ENCODE assay signal across 30 cellular contexts in the genomic region with DNA sequence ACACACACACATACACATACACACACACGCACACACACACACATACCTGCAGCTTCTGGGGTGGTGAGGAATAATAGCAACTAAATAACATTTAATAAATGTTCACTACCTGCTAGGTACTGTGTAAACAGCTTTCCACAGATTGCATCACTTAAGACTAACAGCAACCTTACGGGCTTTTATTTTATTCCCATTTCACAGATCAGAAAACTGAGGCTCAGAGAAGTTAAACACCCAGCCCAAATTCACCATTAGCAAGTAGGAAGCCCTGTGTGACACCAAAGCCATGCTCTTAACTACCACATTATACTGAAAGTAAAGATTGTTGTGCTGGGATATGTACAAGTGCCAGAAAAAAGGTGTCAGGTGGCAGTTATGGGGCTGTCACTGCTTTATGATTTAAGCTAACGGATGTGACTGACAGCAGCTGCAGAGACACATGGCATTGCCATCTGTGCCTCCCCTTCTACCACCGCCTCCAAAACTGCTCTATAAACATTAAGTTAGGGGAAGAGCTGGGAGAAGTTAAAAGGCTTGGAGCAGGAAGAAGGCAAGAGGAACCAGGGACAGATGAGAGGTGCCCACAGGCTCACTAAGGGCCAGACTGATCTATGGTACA. TPM values are rescaled to one million over a fixed set of nuclear protein-coding genes. Genes with fewer than 3 reads are reported as not detected.
DNase-seq lines count a peak whose midpoint lies in the region; ATAC-seq, FAIRE-seq and TF ChIP-seq lines count a peak whose summit lies in the region.
"Had no signal": no experiment of that assay in that cellular context is flagged by ENCODE, and none has a peak within 500 bp of the region (broad histone marks: within the 10 kb centered on the region; RNA-seq: fewer than 3 reads in every experiment).

No MANE protein-coding gene starts in this region.

- H3K23ac ChIP-seq in H9 (ENCODE audit: insufficient read length, low read depth, low read length) = no peak overlapping the region

- no peak overlapping the region for H2BK20ac ChIP-seq in H9 (ENCODE audit: low read depth, low read length, poor library complexity, severe bottlenecking)

- no peak overlapping the region for H2AK5ac ChIP-seq in H9 (ENCODE audit: insufficient read length, low read length)

- H3K27ac ChIP-seq in H9 (ENCODE audit: insufficient read length, low read depth, low read length) (no peak overlapping the region), OCI-LY7 (ENCODE audit: low read depth, low read length, poor library complexity, severe bottlenecking) (no peak overlapping the region)
- H3K27ac ChIP-seq: colonic mucosa, esophagus muscularis mucosa, gastrocnemius medialis, left ventricle myocardium inferior, pancreas, thyroid gland, WERI-Rb-1 had no signal

- peak overlapping the region; percentile 55 for H3K18ac ChIP-seq in H9 (ENCODE audit: insufficient read length, low read depth, low read length)

- H4K5ac ChIP-seq in H9 (ENCODE audit: insufficient read length, low read depth, low read length) = no peak overlapping the region

- TF ChIP-seq CTCF in H9 (conservative IDR thresholded peaks at IDR 0.05) = no peak
- no peak for TF ChIP-seq CTCF in OCI-LY7 (conservative IDR thresholded peaks at IDR 0.05; ENCODE audit: low read length)

- no peak overlapping the region for H2BK5ac ChIP-seq in H9 (ENCODE audit: insufficient read length, low read length)

- peaks cover 20% of the 10 kb centered on the region; the same call in 1 of the 2 replicates for H3K79me2 ChIP-seq in H9 (ENCODE audit: insufficient read depth, low read length)
- H3K79me2 ChIP-seq in OCI-LY7 (ENCODE audit: insufficient read depth, low read depth, low read length) = peaks cover 94% of the 10 kb centered on the region

- no peak overlapping the region for H2BK120ac ChIP-seq in H9 (ENCODE audit: low read depth, low read length, poor library complexity, severe bottlenecking)

- no peaks in the 10 kb centered on the region for H4K20me1 ChIP-seq in H9 (ENCODE audit: control insufficient read depth, insufficient read depth, insufficient read length)
- H4K20me1 ChIP-seq in OCI-LY7 (ENCODE audit: insufficient read depth, low read length) = peaks cover 22% of the 10 kb centered on the region; the same call in 1 of the 2 replicates

- no peaks in the 10 kb centered on the region for H3K9me3 ChIP-seq in H9 (ENCODE audit: control insufficient read depth, low read depth, low read length)
- no peaks in the 10 kb centered on the region for H3K9me3 ChIP-seq in OCI-LY7 (ENCODE audit: low read length)
- H3K9me3 ChIP-seq: colonic mucosa, esophagus muscularis mucosa, gastrocnemius medialis, left ventricle myocardium inferior, pancreas, thyroid gland had no signal

- H3K4me2 ChIP-seq in H9 (ENCODE audit: insufficient read depth, insufficient read length, low read length) (no peak overlapping the region), OCI-LY7 (ENCODE audit: low read length) (no peak overlapping the region)

- H2BK12ac ChIP-seq in H9 (ENCODE audit: insufficient read length, low read depth, low read length) = no peak overlapping the region

- H3K9me2 ChIP-seq in OCI-LY7 (ENCODE audit: insufficient read depth, low read length) = no peaks in the 10 kb centered on the region

- H3K79me1 ChIP-seq in H9 (ENCODE audit: insufficient read depth, low read depth, low read length, poor library complexity, severe bottlenecking) = peaks cover 3% of the 10 kb centered on the region

- no peak overlapping the region for H3K4me3 Mint-ChIP-seq in H9
- no peak overlapping the region for H3K4me3 Mint-ChIP-seq in naive B cell
- H3K4me3 Mint-ChIP-seq: activated CD4-positive, alpha-beta T cell treated with anti-CD3 and anti-CD28 coated beads, Interleukin-2, amount 10 ng/mL, durations not matched to agents 7 days and 5 days; activated naive CD4-positive, alpha-beta T cell treated with anti-CD3 and anti-CD28 coated beads for 36 hours; CD8-positive, alpha-beta T cell; nephron progenitor cell had no signal

- H4K91ac ChIP-seq in H9 (ENCODE audit: insufficient read length, low read depth, low read length) = no peak overlapping the region

- H3K14ac ChIP-seq in H9 (ENCODE audit: insufficient read depth, low read length) = no peak overlapping the region

- H3K36me3 Mint-ChIP-seq in H9 (ENCODE audit: insufficient read depth in 1 of 3, low read depth in 3 of 3) (peaks cover 14 to 27% (median 22%) of the 10 kb centered on the region in 3 experiments; a peak in 6 of 7 replicates), naive B cell (peaks cover 0 to 11% of the 10 kb centered on the region in 2 donors)

- no peaks in the 10 kb centered on the region for H3K27me3 Mint-ChIP-seq in H9 (ENCODE audit: low read depth)
- no peaks in the 10 kb centered on the region for H3K27me3 Mint-ChIP-seq in naive B cell
- H3K27me3 Mint-ChIP-seq: activated CD4-positive, alpha-beta T cell treated with anti-CD3 and anti-CD28 coated beads, Interleukin-2, amount 10 ng/mL, durations not matched to agents 7 days and 5 days; stimulated activated naive CD8-positive, alpha-beta T cell treated with anti-CD3 and anti-CD28 coated beads, Interleukin-15, Interleukin-2, amounts not matched to agents 100 ng/mL and 50 ng/mL, for 24 hours had no signal

- H3K27ac Mint-ChIP-seq in H9 (peak overlapping the region in 2 of 3 experiments; percentile 31 to 55; a peak in 1 of 7 replicates), naive B cell (peak overlapping the region in 4 of 6 donors; percentile 19 to 73 (median 46))
- H3K27ac Mint-ChIP-seq: activated CD4-positive, alpha-beta T cell treated with anti-CD3 and anti-CD28 coated beads, Interleukin-2, amount 10 ng/mL, durations not matched to agents 7 days and 5 days; activated naive CD4-positive, alpha-beta T cell treated with anti-CD3 and anti-CD28 coated beads for 36 hours had no signal

- peak; percentile 87 for DNase-seq in DMS 273 (lab: John Stamatoyannopoulos, UW; ENCODE audit: unreplicated experiment)
- no peak for DNase-seq in H9
- DNase-seq in OCI-LY7 (ENCODE audit: low spot score) = peak; percentile 34
- no peak for DNase-seq in naive B cell
- no peak for DNase-seq in HTR-8/SVneo (ENCODE audit: insufficient read length, low spot score)
- DNase-seq in NCI-H2081 (lab: John Stamatoyannopoulos, UW) = no peak
- no peak for DNase-seq in HuH-7 (ENCODE audit: low spot score)
- DNase-seq: activated CD4-positive, alpha-beta T cell treated with anti-CD3 and anti-CD28 coated beads, Interleukin-2, amount 10 ng/mL, durations not matched to agents 7 days and 5 days; activated naive CD4-positive, alpha-beta T cell treated with anti-CD3 and anti-CD28 coated beads for 36 hours; CD8-positive, alpha-beta T cell; colonic mucosa; DMS53; gastrocnemius medialis; hypothalamus; KBM-7; left ventricle myocardium inferior; MM.1S; NCI-H1417 treated with DMSO at 0.1 percent for 48 hours; NCI-H774; nephron progenitor cell; pancreas; SHP77; stimulated activated CD4-positive, alpha-beta T cell treated with anti-CD3 and anti-CD28 coated beads, Interleukin-12 subunit alpha, Interleukin-12 subunit beta, amount 100 ng/mL, for 4 hours; T-helper 9 cell; thyroid gland; WERI-Rb-1 had no signal

- no peak for FAIRE-seq in HTR-8/SVneo (lab: Jason Lieb, UNC)
- FAIRE-seq: bronchial epithelial cell, pancreas had no signal

- no peak overlapping the region for H3K9ac ChIP-seq in H9 (ENCODE audit: extremely low read depth, insufficient read length, low read length)

- intact Hi-C loops in OCI-LY7 (cut with micrococcal nuclease; ENCODE audit: unreplicated experiment) = no loop called here

- no peak overlapping the region for H3K4ac ChIP-seq in H9 (ENCODE audit: low read depth, low read length)

- H4K8ac ChIP-seq in H9 (replicated peaks; ENCODE audit: insufficient read length, low read depth, low read length) = no peak overlapping the region

- no peak overlapping the region for H3K56ac ChIP-seq in H9 (ENCODE audit: insufficient read length, low read depth, low read length)

- peaks cover 43 to 56% of the 10 kb centered on the region in 2 experiments for H3K4me1 Mint-ChIP-seq in H9
- H3K4me1 Mint-ChIP-seq in naive B cell = peaks cover 47 to 70% (median 52%) of the 10 kb centered on the region in 3 donors

- H3T11ph ChIP-seq in H9 (ENCODE audit: low read length) = no peak overlapping the region

- no peaks in the 10 kb centered on the region for H3K23me2 ChIP-seq in H9 (ENCODE audit: insufficient read length, low read depth, low read length, poor library complexity, severe bottlenecking)

- WGBS in H9 (ENCODE audit: extremely low coverage, insufficient read length, low lambda C conversion rate) = no CpG with 5 or more reads among the region's 4 CpGs

- CTCF ChIA-PET in OCI-LY7 (lab: Charles Lee; ENCODE audit: unreplicated experiment) = interaction anchor here (0.6 kb wide), 1 partner anchor 129 kb away, joined by 3 read pairs; no protein-coding TSS in a partner anchor

- H3K4me3 ChIP-seq in OCI-LY7 (ENCODE audit: low read depth, low read length, poor library complexity, severe bottlenecking) = no peak overlapping the region
- H3K4me3 ChIP-seq: colonic mucosa, esophagus muscularis mucosa, gastrocnemius medialis, left ventricle myocardium inferior, pancreas, thyroid gland had no signal

- H3K27me3 ChIP-seq in H9 (ENCODE audit: insufficient read depth, low read length) = no peaks in the 10 kb centered on the region
- H3K27me3 ChIP-seq: colonic mucosa, esophagus muscularis mucosa, gastrocnemius medialis, pancreas, thyroid gland had no signal

- no peak overlapping the region for H2AFZ ChIP-seq in H9 (ENCODE audit: low read length)
- H2AFZ ChIP-seq in OCI-LY7 (ENCODE audit: low read length) = no peak overlapping the region

- POLR2A ChIA-PET in OCI-LY7 (lab: Charles Lee) = interaction anchor here (0.5 to 0.8 kb wide), 7 partner anchors 11 to 140 kb away, joined by 3 to 5 read pairs (median 3); no protein-coding TSS in a partner anchor

- no peak overlapping the region for H2BK15ac ChIP-seq in H9 (ENCODE audit: low read depth, low read length)

- H3K4me1 ChIP-seq in H9 (ENCODE audit: insufficient read depth, low read length) = peaks cover 2% of the 10 kb centered on the region; the same call in 1 of the 2 replicates
- H3K4me1 ChIP-seq in OCI-LY7 (ENCODE audit: insufficient read depth, low read length, poor library complexity, severe bottlenecking) = peaks cover 26% of the 10 kb centered on the region

- H3K36me3 ChIP-seq in OCI-LY7 (ENCODE audit: insufficient read depth, low read length) = peaks cover 56% of the 10 kb centered on the region
- H3K36me3 ChIP-seq: colonic mucosa, gastrocnemius medialis, pancreas, thyroid gland had no signal

- H3K9me3 Mint-ChIP-seq in H9 (no peaks in the 10 kb centered on the region), naive B cell (no peaks in the 10 kb centered on the region)
- H3K9me3 Mint-ChIP-seq: activated CD4-positive, alpha-beta T cell treated with anti-CD3 and anti-CD28 coated beads, Interleukin-2, amount 10 ng/mL, durations not matched to agents 7 days and 5 days; activated naive CD4-positive, alpha-beta T cell treated with anti-CD3 and anti-CD28 coated beads for 36 hours; CD8-positive, alpha-beta T cell; nephron progenitor cell; stimulated activated naive CD8-positive, alpha-beta T cell treated with anti-CD3 and anti-CD28 coated beads, Interleukin-15, Interleukin-2, amounts not matched to agents 100 ng/mL and 50 ng/mL, for 24 hours had no signal

- no TSS peak for BruUV-seq in OCI-LY7 (replicated peaks; lab: Mats Ljungman, UMichigan)

- ATAC-seq in naive B cell (ENCODE audit: low read depth in 2 of 2) = no peak
- ATAC-seq: CD8-positive, alpha-beta T cell; gastrocnemius medialis; HCT116; pancreas had no signal

RNA-seq across cellular contexts. Expression of a gene that starts 13.6 kb away (rescaled TPM):
- total RNA-seq in H9 (2021) (39.3 and 39.4 TPM in 2 replicates), OCI-LY7 (2022) (71.7 and 71.9 TPM in 2 replicates)
- total RNA-seq in OCI-LY7 (2014; rRNA removed; shearing (Covaris generic)) = 32.5 and 33.6 TPM in 2 replicates
- polyA plus RNA-seq in naive B cell (ENCODE audit: low read depth in 6 of 6) = 10 to 100 TPM; 16.9 to 32.1 (median 20.5) TPM

Comparison
In these comparisons a context has a peak if more than half of its experiments do, and no peak if none do; other contexts are left out.
1. DNase-seq: peak in DMS 273 (single experiment) and OCI-LY7 (single experiment); none in H9 (single experiment), naive B cell (single experiment), HTR-8/SVneo (single experiment), NCI-H2081 (0 of 2) and HuH-7 (single experiment).